8 cellular contexts compared by ENCODE assay signal in genomic region chr20:33732166-33732970, GRCh38. TPM values are rescaled to one million over a fixed set of nuclear protein-coding genes. Genes with fewer than 3 reads are reported as not detected.
A peak's percentile ranks its signal among the peaks of the same experiment; 100 is the strongest.
DNase-seq lines count a peak whose midpoint lies in the region; ATAC-seq and TF ChIP-seq lines count a peak whose summit lies in the region.

No MANE protein-coding gene starts in this region.

- peaks cover 27% of the 10 kb centered on the region for H3K4me1 ChIP-seq in DOHH2 (ENCODE audit: control insufficient read depth, low read length)
- H3K4me1 ChIP-seq in gastrocnemius medialis: peaks cover 14 to 15% of the 10 kb centered on the region in 2 donors

- intact Hi-C loops in gastrocnemius medialis (cut with DNase I; ENCODE audit: low total_unique reads): loop anchor here (2.0 to 5.0 kb wide), 4 partner anchors 60 to 275 kb away; partner anchors contain the start of genes CHMP4B, NECAB3 and RALY

- ATAC-seq in GM21529 (IDR thresholded peaks at IDR 0.05; ENCODE audit: unreplicated experiment) (peak; percentile 60), gastrocnemius medialis (peak; percentile 80 to 88)

- TF ChIP-seq CTCF in DOHH2 (IDR thresholded peaks at IDR 0.05; ENCODE audit: low read depth, low read length, poor library complexity, severe bottlenecking): no peak
- TF ChIP-seq CTCF in gastrocnemius medialis (IDR thresholded peaks at IDR 0.05 in 4 of 5, conservative IDR thresholded peaks at IDR 0.05 in 1 of 5): peak in 1 of 5 experiments; percentile 35

- 0 out of 2 replicates have a peak, but pooled peaks have one; percentile 9 for TF ChIP-seq RAD21 in Ishikawa (IDR thresholded peaks at IDR 0.05; ENCODE audit: low read depth)

- peak overlapping the region; percentile 92 for H3K27ac ChIP-seq in DOHH2 (ENCODE audit: low read depth, low read length)
- peak overlapping the region; percentile 77 to 97 (median 90) for H3K27ac ChIP-seq in gastrocnemius medialis

- peaks cover 22% of the 10 kb centered on the region for H3F3A ChIP-seq in DOHH2 (ENCODE audit: control insufficient read depth, insufficient read depth)

- H4K20me1 ChIP-seq in DOHH2 (ENCODE audit: control insufficient read depth, insufficient read depth, low read depth, low read length): no peaks in the 10 kb centered on the region

- DNase-seq in SKM-1 (lab: John Stamatoyannopoulos, UW; ENCODE audit: unreplicated experiment): peak; percentile 95
- DNase-seq in amniotic stem cell (lab: John Stamatoyannopoulos, UW): peak; percentile 41
- peak; percentile 57 for DNase-seq in hepatic stellate cell (ENCODE audit: low spot score)
- DNase-seq in gastrocnemius medialis: peak; percentile 79 to 91
- no peak for DNase-seq in AG08396 (ENCODE audit: low spot score)

- H3K9me2 ChIP-seq in DOHH2 (replicated peaks; ENCODE audit: control insufficient read depth, low read length): no peaks in the 10 kb centered on the region

- TF ChIP-seq EP300 in Ishikawa (IDR thresholded peaks at IDR 0.05; ENCODE audit: borderline replicate concordance): peak; percentile 99

- H3K4me3 ChIP-seq in DOHH2 (ENCODE audit: low read length): peak overlapping the region; percentile 82
- H3K4me3 ChIP-seq in gastrocnemius medialis: peak overlapping the region; percentile 57 to 73 (median 64)

- H3K27me3 ChIP-seq in DOHH2 (ENCODE audit: control insufficient read depth, low read length): no peaks in the 10 kb centered on the region
- no peaks in the 10 kb centered on the region for H3K27me3 ChIP-seq in gastrocnemius medialis

- TF ChIP-seq POLR2A in gastrocnemius medialis (IDR thresholded peaks at IDR 0.05): peak; percentile 41 to 52

- peak overlapping the region; percentile 95 for H3K4me2 ChIP-seq in DOHH2 (ENCODE audit: low read length)

- in situ Hi-C loops in gastrocnemius medialis (cut with MboI; ENCODE audit: low sequenced_read_pairs in 4 of 4): no loop called here

- peaks cover 11% of the 10 kb centered on the region; the same call in 1 of the 2 replicates for H3K9me3 ChIP-seq in DOHH2 (ENCODE audit: control insufficient read depth, insufficient read depth, low read length)
- peaks cover 0 to 6% (median 6%) of the 10 kb centered on the region in 3 donors for H3K9me3 ChIP-seq in gastrocnemius medialis

- H3K79me2 ChIP-seq in DOHH2 (ENCODE audit: control insufficient read depth, low read length): no peaks in the 10 kb centered on the region

- H3K36me3 ChIP-seq in DOHH2 (ENCODE audit: control insufficient read depth, low read length): no peaks in the 10 kb centered on the region
- no peaks in the 10 kb centered on the region for H3K36me3 ChIP-seq in gastrocnemius medialis

TF ChIP-seq in Ishikawa, 13 proteins besides CTCF, POLR2A, EP300 and RAD21:
- TF ChIP-seq ZBTB7A (IDR thresholded peaks at IDR 0.05; ENCODE audit: low read depth): no peak
- no peak for TF ChIP-seq FOXM1 (IDR thresholded peaks at IDR 0.05; ENCODE audit: borderline replicate concordance, low read depth)
- TF ChIP-seq NFIC (IDR thresholded peaks at IDR 0.05): peak; percentile 48; the same call in 1 of the 2 replicates
- no peak for TF ChIP-seq TEAD4 (IDR thresholded peaks at IDR 0.05)
- no peak for TF ChIP-seq CREB1 (IDR thresholded peaks at IDR 0.05; ENCODE audit: low read depth)
- peak; percentile 59 for TF ChIP-seq YY1 (IDR thresholded peaks at IDR 0.05; ENCODE audit: low read depth)
- TF ChIP-seq TAF1 (IDR thresholded peaks at IDR 0.05; ENCODE audit: low read depth): peak; percentile 67; the same call in 1 of the 2 replicates
- peak; percentile 33 for TF ChIP-seq EGR1 (IDR thresholded peaks at IDR 0.05)
- peak; percentile 84; the same call in 1 of the 2 replicates for TF ChIP-seq MAX (IDR thresholded peaks at IDR 0.05)
- peak; percentile 80 for TF ChIP-seq TCF12 (IDR thresholded peaks at IDR 0.05; ENCODE audit: low read depth)
- TF ChIP-seq, protein P1, sequence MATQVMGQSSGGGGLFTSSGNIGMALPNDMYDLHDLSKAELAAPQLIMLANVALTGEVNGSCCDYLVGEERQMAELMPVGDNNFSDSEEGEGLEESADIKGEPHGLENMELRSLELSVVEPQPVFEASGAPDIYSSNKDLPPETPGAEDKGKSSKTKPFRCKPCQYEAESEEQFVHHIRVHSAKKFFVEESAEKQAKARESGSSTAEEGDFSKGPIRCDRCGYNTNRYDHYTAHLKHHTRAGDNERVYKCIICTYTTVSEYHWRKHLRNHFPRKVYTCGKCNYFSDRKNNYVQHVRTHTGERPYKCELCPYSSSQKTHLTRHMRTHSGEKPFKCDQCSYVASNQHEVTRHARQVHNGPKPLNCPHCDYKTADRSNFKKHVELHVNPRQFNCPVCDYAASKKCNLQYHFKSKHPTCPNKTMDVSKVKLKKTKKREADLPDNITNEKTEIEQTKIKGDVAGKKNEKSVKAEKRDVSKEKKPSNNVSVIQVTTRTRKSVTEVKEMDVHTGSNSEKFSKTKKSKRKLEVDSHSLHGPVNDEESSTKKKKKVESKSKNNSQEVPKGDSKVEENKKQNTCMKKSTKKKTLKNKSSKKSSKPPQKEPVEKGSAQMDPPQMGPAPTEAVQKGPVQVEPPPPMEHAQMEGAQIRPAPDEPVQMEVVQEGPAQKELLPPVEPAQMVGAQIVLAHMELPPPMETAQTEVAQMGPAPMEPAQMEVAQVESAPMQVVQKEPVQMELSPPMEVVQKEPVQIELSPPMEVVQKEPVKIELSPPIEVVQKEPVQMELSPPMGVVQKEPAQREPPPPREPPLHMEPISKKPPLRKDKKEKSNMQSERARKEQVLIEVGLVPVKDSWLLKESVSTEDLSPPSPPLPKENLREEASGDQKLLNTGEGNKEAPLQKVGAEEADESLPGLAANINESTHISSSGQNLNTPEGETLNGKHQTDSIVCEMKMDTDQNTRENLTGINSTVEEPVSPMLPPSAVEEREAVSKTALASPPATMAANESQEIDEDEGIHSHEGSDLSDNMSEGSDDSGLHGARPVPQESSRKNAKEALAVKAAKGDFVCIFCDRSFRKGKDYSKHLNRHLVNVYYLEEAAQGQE (IDR thresholded peaks at IDR 0.05; ENCODE audit: low read depth): no peak; the same call in 1 of the 2 replicates
- no peak for TF ChIP-seq CEBPB (IDR thresholded peaks at IDR 0.05)

RNA-seq across cellular contexts. Expression of gene ZNF341, which starts 0.6 kb away (rescaled TPM):
- total RNA-seq in gastrocnemius medialis: 1 to 10 TPM; 1.8 to 4.6 (median 2.6) TPM

RNA-seq across cellular contexts. Expression of gene PXMP4, which starts 12.3 kb away (rescaled TPM):
- 1 to 10 TPM; 3.2 to 7.3 (median 5.3) TPM for total RNA-seq in gastrocnemius medialis

RNA-seq across cellular contexts. Expression of gene E2F1, which starts 46.2 kb away (rescaled TPM):
- total RNA-seq in gastrocnemius medialis: 1 to 10 TPM in 2 of 4 donors, under 1 TPM in 1, not detected in 1; 1.00 to 2.0 (median 1.4) TPM

RNA-seq across cellular contexts. Expression of gene NECAB3, which starts 58.1 kb away (rescaled TPM):
- 100 to 1,000 TPM in 2 of 4 donors, 10 to 100 TPM in 2; 72.3 to 127 (median 107) TPM for total RNA-seq in gastrocnemius medialis
